Comparison of ENCODE assay signal across 8 cellular contexts in the genomic region with DNA sequence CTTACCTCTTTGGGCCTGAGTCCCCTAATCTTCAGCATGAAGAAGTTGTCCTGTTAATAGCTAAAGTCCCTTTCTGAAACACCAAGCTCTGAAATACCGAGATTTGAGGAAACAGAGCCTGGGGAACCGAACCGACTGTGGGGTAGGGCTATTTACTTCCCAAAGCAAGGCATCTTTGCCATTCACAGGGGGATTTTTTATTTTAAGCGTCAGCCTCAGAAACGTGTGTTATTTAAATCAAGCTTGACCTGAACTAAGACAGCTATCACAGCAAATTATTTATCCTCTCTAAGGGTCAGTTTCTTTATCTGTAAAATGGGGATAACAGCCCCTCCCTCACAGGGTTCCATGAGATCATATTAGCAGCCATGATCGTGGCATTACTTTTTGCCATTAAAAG. TPM values are rescaled to one million over a fixed set of nuclear protein-coding genes. Genes with fewer than 3 reads are reported as not detected.
DNase-seq lines count a peak whose midpoint lies in the region; ATAC-seq, FAIRE-seq and TF ChIP-seq lines count a peak whose summit lies in the region.

No MANE protein-coding gene starts in this region.

- CTCF ChIA-PET in activated CD4-positive, alpha-beta T cell treated with anti-CD3 and anti-CD28 coated beads for 36 hours (lab: Charles Lee), result interaction anchor here (0.6 to 2.8 kb wide), 3 partner anchors 66 to 108 kb away, joined by 3 to 16 read pairs (median 5); no protein-coding TSS in a partner anchor

- peak overlapping the region; percentile 93 for H3K27ac Mint-ChIP-seq in activated CD4-positive, alpha-beta T cell treated with anti-CD3 and anti-CD28 coated beads for 36 hours

- no peaks in the 10 kb centered on the region for H3K27me3 Mint-ChIP-seq in activated CD4-positive, alpha-beta T cell treated with anti-CD3 and anti-CD28 coated beads for 36 hours

- in situ Hi-C loops in ACHN (cut with HindIII; ENCODE audit: low pct_ligation_motif_present, low pct_unique_long_range_greater_than_20kb, low sequenced_read_pairs), result no loop called here

- TF ChIP-seq EP300 in suprapubic skin (IDR thresholded peaks at IDR 0.05), result no peak

- H3K4me1 Mint-ChIP-seq in activated CD4-positive, alpha-beta T cell treated with anti-CD3 and anti-CD28 coated beads for 36 hours, result peaks cover 36% of the 10 kb centered on the region

- no peak for FAIRE-seq in kidney (lab: Jason Lieb, UNC)

- H3K9me3 Mint-ChIP-seq in activated CD4-positive, alpha-beta T cell treated with anti-CD3 and anti-CD28 coated beads for 36 hours (ENCODE audit: low read depth), result no peaks in the 10 kb centered on the region

- H3K4me1 ChIP-seq in kidney (ENCODE audit: control insufficient read depth in 1 of 2, insufficient read depth in 1 of 2, low read depth in 1 of 2, low read length in 2 of 2), result peaks cover 11 to 13% of the 10 kb centered on the region in 2 donors
- peaks cover 44% of the 10 kb centered on the region for H3K4me1 ChIP-seq in suprapubic skin

- peak overlapping the region; percentile 76 for H3K27ac ChIP-seq in adipose tissue (ENCODE audit: low read depth, low read length)
- peak overlapping the region; percentile 94 to 97 for H3K27ac ChIP-seq in kidney (ENCODE audit: low read depth in 2 of 2, low read length in 2 of 2)
- peak overlapping the region; percentile 100 for H3K27ac ChIP-seq in suprapubic skin

- H3K36me3 ChIP-seq in kidney (ENCODE audit: control insufficient read depth in 1 of 2, insufficient read depth in 2 of 2, low read length in 2 of 2), result no peaks in the 10 kb centered on the region
- no peaks in the 10 kb centered on the region for H3K36me3 ChIP-seq in suprapubic skin

- peak overlapping the region; percentile 26 to 79 for H3K9ac ChIP-seq in kidney (ENCODE audit: low read length in 2 of 2)

- H3K4me3 Mint-ChIP-seq in activated CD4-positive, alpha-beta T cell treated with anti-CD3 and anti-CD28 coated beads for 36 hours, result peak overlapping the region; percentile 88

- H3K4me3 ChIP-seq in kidney (ENCODE audit: low read length in 2 of 2) (peak overlapping the region; percentile 46 to 62), suprapubic skin (peak overlapping the region; percentile 96)

- POLR2A ChIA-PET in activated CD4-positive, alpha-beta T cell treated with anti-CD3 and anti-CD28 coated beads for 36 hours (lab: Charles Lee), result interaction anchor here (1.3 kb wide), 1 partner anchor 43 kb away, joined by 4 read pairs; no protein-coding TSS in a partner anchor

- 45 to 59% (median 50%) methylated on average over 6 of the region's 6 CpGs for WGBS in adipose tissue, 3 donors
- WGBS in suprapubic skin, result 48% methylated on average over 6 of the region's 6 CpGs

- TF ChIP-seq POLR2A in suprapubic skin (IDR thresholded peaks at IDR 0.05), result no peak

- no peak for DNase-seq in activated CD4-positive, alpha-beta T cell treated with anti-CD3 and anti-CD28 coated beads for 36 hours
- no peak for DNase-seq in activated CD4-positive, alpha-beta T cell treated with anti-CD3 and anti-CD28 coated beads for 1 hour
- DNase-seq in kidney (no peak), suprapubic skin (ENCODE audit: low spot score in 2 of 2) (no peak), hippocampal formation (lab: John Stamatoyannopoulos, UW) (no peak), ACHN (no peak)

- no peak for TF ChIP-seq CTCF in kidney (IDR thresholded peaks at IDR 0.05; ENCODE audit: borderline replicate concordance, extremely low read depth, insufficient read depth)
- TF ChIP-seq CTCF in suprapubic skin (IDR thresholded peaks at IDR 0.05), result no peak

- no peaks in the 10 kb centered on the region for H3K27me3 ChIP-seq in suprapubic skin

- ATAC-seq in activated CD4-positive, alpha-beta T cell treated with anti-CD3 and anti-CD28 coated beads for 36 hours, result no peak
- no peak for ATAC-seq in esophagus mucosa

- H3K9me3 ChIP-seq in kidney (ENCODE audit: control insufficient read depth in 1 of 2, low read length in 2 of 2) (no peaks in the 10 kb centered on the region), suprapubic skin (no peaks in the 10 kb centered on the region)

- intact Hi-C loops in activated CD4-positive, alpha-beta T cell treated with anti-CD3 and anti-CD28 coated beads for 36 hours (cut with DNase I, micrococcal nuclease), result loop anchor here (1.0 to 5.0 kb wide), 8 partner anchors 70 to 1640 kb away; partner anchors contain the start of genes ATP2A2 (in 1 of the 2), CRY1 (in 1 of the 2), ISCU (in 1 of the 2) and PWP1 (in 1 of the 2)
- intact Hi-C loops in kidney (cut with DNase I), result no loop called here

- H3K36me3 Mint-ChIP-seq in activated CD4-positive, alpha-beta T cell treated with anti-CD3 and anti-CD28 coated beads for 36 hours (ENCODE audit: low read depth), result no peaks in the 10 kb centered on the region

RNA-seq across cellular contexts. Expression of gene CORO1C, which starts 1.2 kb away (rescaled TPM):
- 10 to 100 TPM; 83.5 to 90.8 TPM for total RNA-seq in activated CD4-positive, alpha-beta T cell treated with anti-CD3 and anti-CD28 coated beads for 36 hours
- polyA plus RNA-seq in adipose tissue (10 to 100 TPM; 11.6 to 72.0 (median 53.3) TPM), kidney (ENCODE audit: insufficient read depth, low read depth, low replicate concordance) (16.6 TPM)
- total RNA-seq in kidney (104 TPM), suprapubic skin (100 to 1,000 TPM; 117 to 175 (median 142) TPM), esophagus mucosa (107 TPM)
